In genomic region chr9:96071245-96072124, GRCh38 we compare ENCODE assay signal across 8 cellular contexts.
DNase-seq lines count a peak whose midpoint lies in the region; ATAC-seq and TF ChIP-seq lines count a peak whose summit lies in the region.

No MANE protein-coding gene starts in this region.

- H3K79me2 ChIP-seq in OCI-LY1 (ENCODE audit: insufficient read depth, low read length) = no peaks in the 10 kb centered on the region

- DNase-seq in A673 (ENCODE audit: low spot score) (peak; percentile 44), GM10248 (ENCODE audit: extremely low spot score) (peak; percentile 48), ecto neural progenitor cell (ENCODE audit: low spot score) (peak; percentile 60), nephron progenitor cell (no peak)
- no peak for DNase-seq in stimulated activated naive CD4-positive, alpha-beta T cell treated with Interleukin-2 at 50 U/mL for 16 hours (lab: John Stamatoyannopoulos, UW)

- H3K36me3 Mint-ChIP-seq in nephron progenitor cell (ENCODE audit: low read depth) = no peaks in the 10 kb centered on the region

- H3K36me3 ChIP-seq in A673 (ENCODE audit: insufficient read depth, low read length, poor library complexity, severe bottlenecking) (no peaks in the 10 kb centered on the region), OCI-LY1 (ENCODE audit: insufficient read depth, low read length) (no peaks in the 10 kb centered on the region)

- no peak for ATAC-seq in GM18870 (IDR thresholded peaks at IDR 0.05; ENCODE audit: unreplicated experiment)
- no peak for ATAC-seq in HG03139 (IDR thresholded peaks at IDR 0.05; ENCODE audit: unreplicated experiment)

- H3K9me2 ChIP-seq in OCI-LY1 (ENCODE audit: low read depth, low read length) = no peaks in the 10 kb centered on the region

- intact Hi-C loops in A673 (cut with micrococcal nuclease; ENCODE audit: unreplicated experiment) = no loop called here

- H3K27me3 Mint-ChIP-seq in nephron progenitor cell (ENCODE audit: low read depth, poor library complexity) = peaks cover 21% of the 10 kb centered on the region

- POLR2A ChIA-PET in A673 (lab: Charles Lee; ENCODE audit: low non-redundant PET) = no interaction called here
- POLR2A ChIA-PET in GM10248 (lab: Yijun Ruan, JAX) = no interaction called here

- H3K4me1 ChIP-seq in A673 (ENCODE audit: insufficient read depth, low read length, poor library complexity, severe bottlenecking) (no peaks in the 10 kb centered on the region), OCI-LY1 (ENCODE audit: insufficient read depth, low read length, severe bottlenecking) (no peaks in the 10 kb centered on the region)

- H3K4me3 Mint-ChIP-seq in nephron progenitor cell = no peak overlapping the region

- H3K4me3 ChIP-seq in A673 (ENCODE audit: low read depth, low read length, poor library complexity, severe bottlenecking) = no peak overlapping the region
- H3K4me3 ChIP-seq in OCI-LY1 (ENCODE audit: low read depth, low read length, poor library complexity, severe bottlenecking) = no peak overlapping the region

- H3K27ac Mint-ChIP-seq in nephron progenitor cell = no peak overlapping the region

- H4K20me1 ChIP-seq in OCI-LY1 (ENCODE audit: insufficient read depth, low read length) = no peaks in the 10 kb centered on the region

- H3K27me3 ChIP-seq in A673 (replicated peaks; ENCODE audit: insufficient read depth, low read depth, low read length, poor library complexity) (no peaks in the 10 kb centered on the region), OCI-LY1 (ENCODE audit: insufficient read depth, low read length) (no peaks in the 10 kb centered on the region)

- no peak overlapping the region for H3K9ac ChIP-seq in OCI-LY1 (ENCODE audit: low read length)

- peaks cover 55% of the 10 kb centered on the region for H3K4me1 Mint-ChIP-seq in nephron progenitor cell

- peak; percentile 52 for TF ChIP-seq CTCF in A673 (conservative IDR thresholded peaks at IDR 0.05; ENCODE audit: low read depth, low read length)
- TF ChIP-seq CTCF in GM10248 (IDR thresholded peaks at IDR 0.05; ENCODE audit: control extremely low read depth, extremely low read depth, low read depth, missing control alignments) = peak; percentile 38
- peak; percentile 41 for TF ChIP-seq CTCF in OCI-LY1 (IDR thresholded peaks at IDR 0.05; ENCODE audit: low read length)
- peak; percentile 51 for TF ChIP-seq CTCF in nephron progenitor cell (IDR thresholded peaks at IDR 0.05)

- no peak overlapping the region for H3K27ac ChIP-seq in A673 (ENCODE audit: low read depth, low read length, poor library complexity, severe bottlenecking)
- no peak overlapping the region for H3K27ac ChIP-seq in OCI-LY1 (ENCODE audit: low read depth, low read length, poor library complexity, severe bottlenecking)

- BruUV-seq in A673 (replicated peaks; lab: Mats Ljungman, UMichigan) = no TSS peak

- CTCF ChIA-PET in A673 (lab: Charles Lee) = no interaction called here
- CTCF ChIA-PET in GM10248 (lab: Yijun Ruan, JAX) = interaction anchor here (1.2 kb wide), 2 partner anchors 10 to 65 kb away, joined by 3 read pairs; no protein-coding TSS in a partner anchor

- no peaks in the 10 kb centered on the region for H3K9me3 Mint-ChIP-seq in nephron progenitor cell

- no peaks in the 10 kb centered on the region for H3F3A ChIP-seq in OCI-LY1 (ENCODE audit: insufficient read depth, low read length)

- no peak overlapping the region for H2AFZ ChIP-seq in OCI-LY1 (ENCODE audit: low read length)

- H3K4me2 ChIP-seq in OCI-LY1 (ENCODE audit: low read length) = no peak overlapping the region

- H3K9me3 ChIP-seq in A673 (ENCODE audit: low read depth, low read length, poor library complexity, severe bottlenecking) (no peaks in the 10 kb centered on the region), OCI-LY1 (ENCODE audit: low read length) (no peaks in the 10 kb centered on the region)

Comparison
In these comparisons a context has a peak if more than half of its experiments do, and no peak if none do; other contexts are left out.
1. DNase-seq: peak in A673 (single experiment), GM10248 (single experiment) and ecto neural progenitor cell (single experiment); none in nephron progenitor cell (single experiment) and stimulated activated naive CD4-positive, alpha-beta T cell treated with Interleukin-2 at 50 U/mL for 16 hours (single experiment).
2. Peak in every context shown above with its lines, with median percentiles within 50 percentile points of each other: CTCF ChIP-seq.